ENCODE assay signal across 8 cellular contexts in genomic region chr9:33424043-33424442, GRCh38. TPM values are rescaled to one million over a fixed set of nuclear protein-coding genes. Genes with fewer than 3 reads are reported as not detected.
"Had no signal": no experiment of that assay in that cellular context is flagged by ENCODE, and none has a peak within 500 bp of the region (broad histone marks: within the 10 kb centered on the region; RNA-seq: fewer than 3 reads in every experiment).

No MANE protein-coding gene starts in this region.

RNA-seq across cellular contexts. Expression of gene AQP7, which starts 21.7 kb away (rescaled TPM):
- total RNA-seq: activated naive CD4-positive, alpha-beta T cell treated with anti-CD3 and anti-CD28 coated beads for 36 hours; activated naive CD8-positive, alpha-beta T cell treated with anti-CD3 and anti-CD28 coated beads for 36 hours; activated naive CD8-positive, alpha-beta T cell treated with anti-CD3 and anti-CD28 coated beads, Interleukin-2, amount 10 ng/mL, durations not matched to agents 7 days and 5 days; activated T-cell treated with anti-CD3 and anti-CD28 coated beads, Interleukin-2, amount 50 U/mL, for 4 hours; activated T-cell treated with anti-CD3 and anti-CD28 coated beads, Interleukin-2, amount 50 U/mL, for 72 hours; activated T-helper 1 cell treated with anti-CD3 and anti-CD28 coated beads, Interleukin-12 subunit alpha, Interleukin-12 subunit beta, Interleukin-2, Interleukin-4 antibody, amounts not matched to agents 30 ng/mL and 10 ng/mL and 1 ng/mL, durations not matched to agents 14 hours and 24 hours and 36 hours; activated T-helper 2 cell treated with anti-CD3 and anti-CD28 coated beads, Interferon-gamma antibody, Interleukin-2, Interleukin-4, amounts not matched to agents 10 μg/mL and 5 μg/mL and 100 μg/mL, durations not matched to agents 14 hours and 24 hours and 36 hours; bronchial epithelial cell had no signal
